9 cellular contexts compared by ENCODE assay signal in the genomic region with DNA sequence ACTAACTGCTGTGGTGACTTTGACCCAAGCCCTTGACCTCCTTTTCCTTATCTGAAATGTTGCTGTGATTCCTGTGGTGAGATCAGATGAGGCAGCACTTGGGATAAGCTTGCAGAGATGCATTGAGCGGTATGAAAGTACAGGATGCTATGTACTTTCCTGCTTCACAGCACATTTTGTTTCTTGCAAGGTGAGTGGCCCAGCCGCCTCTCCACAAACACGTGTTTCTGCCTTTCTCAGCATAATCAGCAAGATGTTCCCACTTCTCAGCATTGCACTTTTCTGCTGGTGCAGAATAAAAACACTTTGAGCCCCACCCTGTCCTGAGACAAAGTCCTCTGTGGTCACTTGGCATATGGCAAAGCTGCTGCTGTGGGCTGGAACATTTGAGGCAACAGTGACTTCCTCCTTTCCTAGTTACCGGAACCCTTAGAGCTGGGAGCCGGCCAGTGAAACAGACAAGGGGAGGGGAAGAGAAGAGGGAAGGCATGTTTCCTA. TPM values are rescaled to one million over a fixed set of nuclear protein-coding genes. Genes with fewer than 3 reads are reported as not detected.
A peak's percentile ranks its signal among the peaks of the same experiment; 100 is the strongest.
DNase-seq lines count a peak whose midpoint lies in the region; ATAC-seq and TF ChIP-seq lines count a peak whose summit lies in the region.
"Had no signal": no experiment of that assay in that cellular context is flagged by ENCODE, and none has a peak within 500 bp of the region (broad histone marks: within the 10 kb centered on the region; RNA-seq: fewer than 3 reads in every experiment).

No MANE protein-coding gene starts in this region.

- H3K27me3 ChIP-seq in Karpas-422 (ENCODE audit: low read length), result no peaks in the 10 kb centered on the region
- no peaks in the 10 kb centered on the region for H3K27me3 ChIP-seq in hepatocyte
- H3K27me3 ChIP-seq in spleen (replicated peaks in 1 of 7), result no peaks in the 10 kb centered on the region
- peaks cover 9% of the 10 kb centered on the region for H3K27me3 ChIP-seq in A673 (replicated peaks; ENCODE audit: insufficient read depth, low read depth, low read length, poor library complexity)

- TF ChIP-seq POLR2A in spleen (IDR thresholded peaks at IDR 0.05), result no peak

- H3K9me3 Mint-ChIP-seq in activated T-helper 17 cell treated with anti-CD3 and anti-CD28 coated beads, Interleukin-2, amount 50 U/mL, for 72 hours, result no peaks in the 10 kb centered on the region

- H3K4me2 ChIP-seq in Karpas-422 (ENCODE audit: low read depth, low read length, poor library complexity, severe bottlenecking) (no peak overlapping the region), hepatocyte (peak overlapping the region; percentile 31)

- H3K4me1 Mint-ChIP-seq in activated T-helper 17 cell treated with anti-CD3 and anti-CD28 coated beads, Interleukin-2, amount 50 U/mL, for 72 hours, result peaks cover 23% of the 10 kb centered on the region

- H3K4me3 ChIP-seq in Karpas-422 (ENCODE audit: low read length) (no peak overlapping the region), hepatocyte (no peak overlapping the region), spleen (peak overlapping the region in 1 of 8 donors; percentile 26), A673 (ENCODE audit: low read depth, low read length, poor library complexity, severe bottlenecking) (no peak overlapping the region)

- no peak overlapping the region for H2AFZ ChIP-seq in Karpas-422 (ENCODE audit: low read length)
- H2AFZ ChIP-seq in hepatocyte, result no peak overlapping the region

- peak overlapping the region; percentile 17 for H3K4me3 Mint-ChIP-seq in activated T-helper 17 cell treated with anti-CD3 and anti-CD28 coated beads, Interleukin-2, amount 50 U/mL, for 72 hours

- BruUV-seq in A673 (replicated peaks; lab: Mats Ljungman, UMichigan), result no TSS peak

- H3K9me3 ChIP-seq in Karpas-422 (ENCODE audit: low read length), result no peaks in the 10 kb centered on the region
- H3K9me3 ChIP-seq in hepatocyte (ENCODE audit: low read depth), result no peaks in the 10 kb centered on the region
- no peaks in the 10 kb centered on the region for H3K9me3 ChIP-seq in spleen
- no peaks in the 10 kb centered on the region for H3K9me3 ChIP-seq in A673 (ENCODE audit: low read depth, low read length, poor library complexity, severe bottlenecking)

- H3K4me1 ChIP-seq in Karpas-422 (ENCODE audit: low read length) (peaks cover 7% of the 10 kb centered on the region), hepatocyte (ENCODE audit: insufficient read depth) (peaks cover 18% of the 10 kb centered on the region), spleen (peaks cover 23 to 71% (median 56%) of the 10 kb centered on the region in 6 donors), A673 (ENCODE audit: insufficient read depth, low read length, poor library complexity, severe bottlenecking) (no peaks in the 10 kb centered on the region)

- H3K27ac Mint-ChIP-seq in activated T-helper 17 cell treated with anti-CD3 and anti-CD28 coated beads, Interleukin-2, amount 50 U/mL, for 72 hours, result peak overlapping the region; percentile 46

- no peak overlapping the region for H3K9ac ChIP-seq in Karpas-422 (ENCODE audit: low read length)

- intact Hi-C loops in spleen (cut with DNase I; ENCODE audit: low total_unique reads) (loop anchor here (10.0 kb wide), 1 partner anchor 118 kb away; the partner anchor contains the start of gene MRPL3), A673 (cut with micrococcal nuclease; ENCODE audit: unreplicated experiment) (no loop called here)

- H3K9me2 ChIP-seq in Karpas-422 (replicated peaks; ENCODE audit: insufficient read depth, low read length), result no peaks in the 10 kb centered on the region
- H3K9me2 ChIP-seq in hepatocyte (replicated peaks; ENCODE audit: insufficient read depth), result no peaks in the 10 kb centered on the region

- H3K79me2 ChIP-seq in Karpas-422 (ENCODE audit: low read length), result no peaks in the 10 kb centered on the region
- H3K79me2 ChIP-seq in hepatocyte, result peaks cover 16% of the 10 kb centered on the region

- CTCF ChIA-PET in A673 (lab: Charles Lee), result no interaction called here

- 85% methylated on average over 5 of the region's 5 CpGs for WGBS in hepatocyte (ENCODE audit: low lambda C conversion rate, missing lambda C conversion rate)
- WGBS in spleen, 5 donors, result 14 to 18% (median 15%) methylated on average over 5 of the region's 5 CpGs

- H3K27ac ChIP-seq in Karpas-422 (ENCODE audit: low read length) (no peak overlapping the region), hepatocyte (peak overlapping the region; percentile 55), spleen (peak overlapping the region; percentile 51 to 94 (median 82)), A673 (ENCODE audit: low read depth, low read length, poor library complexity, severe bottlenecking) (no peak overlapping the region)

- H4K20me1 ChIP-seq in Karpas-422 (ENCODE audit: insufficient read depth, low read depth, low read length) (no peaks in the 10 kb centered on the region), hepatocyte (ENCODE audit: insufficient read depth, poor library complexity, severe bottlenecking) (peaks cover 3% of the 10 kb centered on the region)

- DNase-seq in Karpas-422, result peak; percentile 35
- DNase-seq in hepatocyte (ENCODE audit: low spot score), result peak; percentile 36
- peak; percentile 88 for DNase-seq in spleen
- no peak for DNase-seq in NCI-H748 treated with DMSO at 0.1 percent for 48 hours (lab: John Stamatoyannopoulos, UW)
- no peak for DNase-seq in A673 (ENCODE audit: low spot score)
- DNase-seq in stimulated activated CD4-positive, alpha-beta T cell treated with anti-CD3 and anti-CD28 coated beads, Interleukin-4, amount 100 ng/mL, for 4 hours, result no peak
- no peak for DNase-seq in NCI-H2029 (lab: John Stamatoyannopoulos, UW)
- DNase-seq: NCI-H2171 treated with DMSO at 0.1 percent for 48 hours had no signal

- ATAC-seq in activated T-helper 17 cell treated with anti-CD3 and anti-CD28 coated beads, Interleukin-2, amount 50 U/mL, for 72 hours (replicated peaks), result peak; percentile 20

- no peak for TF ChIP-seq CTCF in hepatocyte (IDR thresholded peaks at IDR 0.05; ENCODE audit: poor library complexity)
- TF ChIP-seq CTCF in spleen (IDR thresholded peaks at IDR 0.05 in 8 of 11, conservative IDR thresholded peaks at IDR 0.05 in 3 of 11), result no peak
- no peak for TF ChIP-seq CTCF in A673 (conservative IDR thresholded peaks at IDR 0.05; ENCODE audit: low read depth, low read length)

- H3K36me3 Mint-ChIP-seq in activated T-helper 17 cell treated with anti-CD3 and anti-CD28 coated beads, Interleukin-2, amount 50 U/mL, for 72 hours (ENCODE audit: low read depth), result no peaks in the 10 kb centered on the region

- H3K36me3 ChIP-seq in Karpas-422 (ENCODE audit: insufficient read depth, low read length), result no peaks in the 10 kb centered on the region
- H3K36me3 ChIP-seq in hepatocyte (replicated peaks; ENCODE audit: insufficient read depth, low read depth), result no peaks in the 10 kb centered on the region
- H3K36me3 ChIP-seq in spleen, result peaks cover 0 to 32% (median 3%) of the 10 kb centered on the region in 6 donors
- H3K36me3 ChIP-seq in A673 (ENCODE audit: insufficient read depth, low read length, poor library complexity, severe bottlenecking), result no peaks in the 10 kb centered on the region

- POLR2A ChIA-PET in A673 (lab: Charles Lee; ENCODE audit: low non-redundant PET), result no interaction called here

- no peaks in the 10 kb centered on the region for H3K27me3 Mint-ChIP-seq in activated T-helper 17 cell treated with anti-CD3 and anti-CD28 coated beads, Interleukin-2, amount 50 U/mL, for 72 hours

RNA-seq across cellular contexts. Expression of gene NUDT16, which starts 4.9 kb away (rescaled TPM):
- total RNA-seq in Karpas-422 (2014; rRNA removed; shearing (Covaris generic); ENCODE audit: low replicate concordance), result 0.93 and 3.1 TPM in 2 replicates
- total RNA-seq in activated T-helper 17 cell treated with anti-CD3 and anti-CD28 coated beads, Interleukin-2, amount 50 U/mL, for 72 hours, result 1 to 10 TPM; 4.5 to 6.7 TPM
- total RNA-seq in hepatocyte, result 32.5 and 33.5 TPM in 2 replicates
- polyA plus RNA-seq in hepatocyte, result 27.8 and 29.3 TPM in 2 replicates
- 10 to 100 TPM; 16.9 to 64.5 (median 38.1) TPM for total RNA-seq in spleen
- 10 to 100 TPM; 13.2 to 20.2 (median 15.3) TPM for polyA plus RNA-seq in spleen
- total RNA-seq in A673 (2021), result 0.24 and 0.59 TPM in 2 replicates

Comparison
In these comparisons a context has a peak if more than half of its experiments do, and no peak if none do; other contexts are left out.
1. DNase-seq: peak in Karpas-422 (single experiment), hepatocyte (single experiment) and spleen (single experiment); none in NCI-H748 treated with DMSO at 0.1 percent for 48 hours (single experiment), A673 (single experiment), stimulated activated CD4-positive, alpha-beta T cell treated with anti-CD3 and anti-CD28 coated beads, Interleukin-4, amount 100 ng/mL, for 4 hours (0 of 2) and NCI-H2029 (single experiment).
2. H3K27ac ChIP-seq: peak in hepatocyte (single experiment) and spleen (8 of 8); none in Karpas-422 (single experiment) and A673 (single experiment).